ENCODE assay signal across 8 cellular contexts in genomic region chr12:120394483-120395367, GRCh38. TPM values are rescaled to one million over a fixed set of nuclear protein-coding genes. Genes with fewer than 3 reads are reported as not detected.
DNase-seq lines count a peak whose midpoint lies in the region; ATAC-seq and TF ChIP-seq lines count a peak whose summit lies in the region.

No MANE protein-coding gene starts in this region.

- H3K36me3 Mint-ChIP-seq in type B pancreatic cell, result no peaks in the 10 kb centered on the region

- H3K27ac ChIP-seq in RWPE1, result no peak overlapping the region
- H3K27ac ChIP-seq in vagina, result no peak overlapping the region

- peak overlapping the region; percentile 69 for H3K27ac Mint-ChIP-seq in type B pancreatic cell

- POLR2A ChIA-PET in RWPE1 (lab: Yijun Ruan, JAX; ENCODE audit: low non-redundant PET), result no interaction called here

- no peak for ATAC-seq in HG03520 (IDR thresholded peaks at IDR 0.05; ENCODE audit: unreplicated experiment)

- DNase-seq in SIG-M5 treated with dmso at 0.1 percent for 504 hours (lab: John Stamatoyannopoulos, UW; ENCODE audit: unreplicated experiment) (peak; percentile 36), SIG-M5 (lab: John Stamatoyannopoulos, UW) (no peak), RWPE1 (ENCODE audit: low spot score) (peak; percentile 20), iPS-NIHi7 (ENCODE audit: extremely low spot score) (peak; percentile 76), type B pancreatic cell (ENCODE audit: extremely low spot score, unreplicated experiment) (no peak), vagina (ENCODE audit: extremely low spot score in 2 of 2) (no peak), pons (ENCODE audit: low spot score) (no peak)

- intact Hi-C loops in vagina (cut with DNase I), result no loop called here

- H3K4me3 ChIP-seq in vagina, result no peak overlapping the region

- no peaks in the 10 kb centered on the region for H3K9me3 Mint-ChIP-seq in type B pancreatic cell

- H3K4me1 ChIP-seq in vagina, result no peaks in the 10 kb centered on the region

- H3K4me3 Mint-ChIP-seq in type B pancreatic cell, result peak overlapping the region; percentile 67

- no peaks in the 10 kb centered on the region for H3K9me3 ChIP-seq in vagina

- no peaks in the 10 kb centered on the region for H3K27me3 Mint-ChIP-seq in type B pancreatic cell

- H3K4me1 Mint-ChIP-seq in type B pancreatic cell (ENCODE audit: unreplicated experiment), result peaks cover 5% of the 10 kb centered on the region

- H3K27me3 ChIP-seq in vagina, result no peaks in the 10 kb centered on the region

- CTCF ChIA-PET in RWPE1 (lab: Yijun Ruan, JAX), result no interaction called here

- no peak for TF ChIP-seq POLR2A in vagina (IDR thresholded peaks at IDR 0.05)

- TF ChIP-seq CTCF in RWPE1 (conservative IDR thresholded peaks at IDR 0.05; ENCODE audit: low read depth), result no peak
- no peak for TF ChIP-seq CTCF in type B pancreatic cell (conservative IDR thresholded peaks at IDR 0.05)
- TF ChIP-seq CTCF in vagina (IDR thresholded peaks at IDR 0.05), result no peak

- H3K36me3 ChIP-seq in vagina, result no peaks in the 10 kb centered on the region

RNA-seq across cellular contexts. Expression of gene MSI1, which starts 25.8 kb away (rescaled TPM):
- total RNA-seq in type B pancreatic cell (ENCODE audit: low replicate concordance) (22.0 and 71.7 TPM in 2 replicates), vagina (3.7 TPM)

RNA-seq across cellular contexts. Expression of gene COX6A1, which starts 43.2 kb away (rescaled TPM):
- 400 and 501 TPM in 2 replicates for total RNA-seq in type B pancreatic cell (ENCODE audit: low replicate concordance)
- 928 TPM for total RNA-seq in vagina

RNA-seq across cellular contexts. Expression of gene TRIAP1, which starts 51.5 kb away (rescaled TPM):
- total RNA-seq in type B pancreatic cell (ENCODE audit: low replicate concordance), result 46.6 and 65.2 TPM in 2 replicates
- total RNA-seq in vagina, result 3.9 TPM

RNA-seq across cellular contexts. Expression of gene GATC, which starts 51.5 kb away (rescaled TPM):
- total RNA-seq in type B pancreatic cell (ENCODE audit: low replicate concordance) (27.7 and 33.9 TPM in 2 replicates), vagina (15.5 TPM)

Comparison
In these comparisons a context has a peak if more than half of its experiments do, and no peak if none do; other contexts are left out.
1. DNase-seq: peak in SIG-M5 treated with dmso at 0.1 percent for 504 hours (single experiment), RWPE1 (single experiment) and iPS-NIHi7 (single experiment); none in SIG-M5 (single experiment), type B pancreatic cell (single experiment), vagina (0 of 2) and pons (single experiment).